In the genomic region with DNA sequence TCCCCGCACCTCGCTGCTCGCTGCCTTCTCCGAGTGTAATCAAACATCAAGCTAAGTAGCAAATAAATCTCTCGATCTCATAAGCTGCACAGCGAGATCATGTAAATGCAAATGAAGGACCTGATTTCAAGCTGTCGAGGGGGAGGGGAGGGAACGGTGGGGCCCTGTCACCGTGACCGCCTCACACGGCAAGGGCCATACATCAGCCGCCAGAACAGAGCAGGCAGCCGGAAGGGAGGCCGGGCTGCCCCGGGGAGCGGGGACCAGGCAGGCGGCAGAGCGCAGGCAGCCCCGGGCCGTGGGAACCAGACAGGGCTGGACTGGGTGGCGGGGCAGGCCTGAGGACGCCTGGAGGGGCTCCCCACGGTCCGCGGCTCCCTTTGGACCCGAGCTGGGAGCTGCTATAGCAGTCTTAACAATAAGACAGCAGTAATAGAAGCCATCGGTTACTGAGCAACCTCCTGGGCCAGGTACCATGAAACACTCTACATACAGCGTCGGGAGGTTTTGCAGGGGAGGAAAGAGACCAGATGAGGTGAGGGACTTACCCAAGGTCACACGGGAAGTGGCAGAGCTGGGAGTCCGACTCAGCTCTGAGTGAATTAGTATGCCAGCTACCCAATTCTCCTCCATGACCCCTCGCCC, we compare ENCODE assay signal across 8 cellular contexts.
A peak's percentile ranks its signal among the peaks of the same experiment; 100 is the strongest.
DNase-seq lines count a peak whose midpoint lies in the region; ATAC-seq and TF ChIP-seq lines count a peak whose summit lies in the region.

No MANE protein-coding gene starts in this region.

- peaks cover 9% of the 10 kb centered on the region for H3K9me3 Mint-ChIP-seq in neural progenitor cell

- TF ChIP-seq CTCF in neural progenitor cell (IDR thresholded peaks at IDR 0.05) (no peak), RWPE1 (conservative IDR thresholded peaks at IDR 0.05; ENCODE audit: low read depth) (no peak), omental fat pad (IDR thresholded peaks at IDR 0.05) (no peak)

- no peaks in the 10 kb centered on the region for H3K79me2 ChIP-seq in neural progenitor cell (ENCODE audit: low read depth)

- H3K36me3 ChIP-seq in BLaER1 (no peaks in the 10 kb centered on the region), neural progenitor cell (no peaks in the 10 kb centered on the region)

- H3K9ac ChIP-seq in BLaER1 (peak overlapping the region; percentile 36), neural progenitor cell (no peak overlapping the region)

- peaks cover 28% of the 10 kb centered on the region for H3K27me3 Mint-ChIP-seq in T-helper 17 cell
- peaks cover 12% of the 10 kb centered on the region for H3K27me3 Mint-ChIP-seq in neural progenitor cell (ENCODE audit: insufficient read depth, low read depth)

- H3K27ac ChIP-seq in BLaER1 (peak overlapping the region; percentile 62), neural progenitor cell (no peak overlapping the region), RWPE1 (no peak overlapping the region)

- H3K4me3 ChIP-seq in BLaER1 (peak overlapping the region; percentile 53), neural progenitor cell (no peak overlapping the region)

- peak overlapping the region; percentile 86 for H3K27ac Mint-ChIP-seq in T-helper 17 cell
- peak overlapping the region; percentile 64 for H3K27ac Mint-ChIP-seq in neural progenitor cell

- H3K4me3 Mint-ChIP-seq in T-helper 17 cell = peak overlapping the region; percentile 80
- peak overlapping the region; percentile 40 for H3K4me3 Mint-ChIP-seq in neural progenitor cell

- H3K9me3 ChIP-seq in BLaER1 = no peaks in the 10 kb centered on the region
- H3K9me3 ChIP-seq in T-helper 17 cell (ENCODE audit: control insufficient read depth, low read length, poor library complexity, severe bottlenecking) = no peaks in the 10 kb centered on the region
- H3K9me3 ChIP-seq in neural progenitor cell (ENCODE audit: low read depth) = no peaks in the 10 kb centered on the region

- H3F3A ChIP-seq in neural progenitor cell (ENCODE audit: low read depth) = peaks cover 5% of the 10 kb centered on the region

- peak; percentile 87 for ATAC-seq in T-helper 17 cell
- no peak for ATAC-seq in omental fat pad (ENCODE audit: low FRiP score)

- H3K4me2 ChIP-seq in BLaER1 (peak overlapping the region; percentile 77), neural progenitor cell (no peak overlapping the region)

- CTCF ChIA-PET in RWPE1 (lab: Yijun Ruan, JAX) = no interaction called here

- H2AFZ ChIP-seq in neural progenitor cell (replicated peaks) = peak overlapping the region; percentile 64

- H3K27me3 ChIP-seq in BLaER1 (no peaks in the 10 kb centered on the region), neural progenitor cell (no peaks in the 10 kb centered on the region)

- POLR2A ChIA-PET in RWPE1 (lab: Yijun Ruan, JAX; ENCODE audit: low non-redundant PET) = no interaction called here

- peak; percentile 27 to 41 (median 29) for DNase-seq in T-helper 17 cell
- peak; percentile 25 for DNase-seq in activated T-helper 9 cell treated with anti-CD3 and anti-CD28 coated beads, Interleukin-2, amount 50 U/mL, for 16 hours (ENCODE audit: low read depth)
- DNase-seq in neural progenitor cell (ENCODE audit: low spot score) = no peak
- no peak for DNase-seq in DMS79 treated with DMSO at 0.1 percent for 48 hours (lab: John Stamatoyannopoulos, UW)
- no peak for DNase-seq in RWPE1 (ENCODE audit: low spot score)
- no peak for DNase-seq in SKM-1 treated with dmso at 0.1 percent for 144 hours (lab: John Stamatoyannopoulos, UW; ENCODE audit: unreplicated experiment)
- no peak for DNase-seq in omental fat pad (ENCODE audit: low spot score)

- H3K36me3 Mint-ChIP-seq in T-helper 17 cell (ENCODE audit: low read depth) (no peaks in the 10 kb centered on the region), neural progenitor cell (peaks cover 2% of the 10 kb centered on the region)

- H3K4me1 ChIP-seq in BLaER1 (peaks cover 75% of the 10 kb centered on the region), neural progenitor cell (peaks cover 35% of the 10 kb centered on the region)

- H3K4me1 Mint-ChIP-seq in T-helper 17 cell (peaks cover 26% of the 10 kb centered on the region), neural progenitor cell (peaks cover 66% of the 10 kb centered on the region)

- no peaks in the 10 kb centered on the region for H4K20me1 ChIP-seq in BLaER1
- H4K20me1 ChIP-seq in neural progenitor cell (ENCODE audit: low read depth) = no peaks in the 10 kb centered on the region

Comparison
In these comparisons a context has a peak if more than half of its experiments do, and no peak if none do; other contexts are left out.
1. DNase-seq: peak in T-helper 17 cell (3 of 3) and activated T-helper 9 cell treated with anti-CD3 and anti-CD28 coated beads, Interleukin-2, amount 50 U/mL, for 16 hours (single experiment); none in neural progenitor cell (single experiment), DMS79 treated with DMSO at 0.1 percent for 48 hours (single experiment), RWPE1 (single experiment), SKM-1 treated with dmso at 0.1 percent for 144 hours (single experiment) and omental fat pad (single experiment).